ENCODE assay signal across 1 cellular context in the genomic region with DNA sequence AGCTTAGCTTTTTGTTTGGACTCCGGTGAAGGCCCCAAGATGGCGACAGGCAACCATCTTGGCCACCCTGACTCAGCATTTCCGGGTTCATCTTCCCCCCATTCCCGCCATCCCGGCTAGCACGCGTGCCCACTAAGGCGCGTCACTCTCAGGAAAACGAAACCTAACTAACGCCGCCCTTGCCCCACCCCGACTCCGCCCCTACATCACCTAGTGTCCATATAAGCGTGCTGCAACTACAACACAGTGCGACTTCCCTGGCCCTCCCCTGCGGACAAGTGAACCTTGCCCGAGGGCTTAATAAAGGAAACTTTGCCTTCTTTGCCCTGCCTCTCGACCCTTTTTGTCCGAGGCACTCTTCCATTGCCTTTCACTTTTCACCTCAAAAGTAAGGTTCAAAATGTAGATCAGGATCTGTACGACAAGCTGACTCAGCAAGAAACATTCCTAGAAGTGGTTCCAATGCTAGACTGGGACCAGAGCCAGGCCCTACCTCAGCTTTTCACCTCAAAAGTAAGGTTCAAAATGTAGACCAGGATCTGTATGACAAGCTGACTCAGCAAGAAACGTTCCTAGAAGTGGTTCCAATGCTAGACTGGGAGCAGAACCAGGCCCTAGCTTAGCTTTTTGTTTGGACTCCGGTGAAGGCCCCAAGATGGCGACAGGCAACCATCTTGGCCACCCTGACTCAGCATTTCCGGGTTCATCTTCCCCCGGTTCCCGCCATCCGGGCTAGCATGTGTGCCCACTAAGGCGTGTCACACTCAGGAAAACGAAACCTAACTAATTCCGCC. TPM values are rescaled to one million over a fixed set of nuclear protein-coding genes. Genes with fewer than 3 reads are reported as not detected.
"Had no signal": no experiment of that assay in that cellular context is flagged by ENCODE, and none has a peak within 500 bp of the region (broad histone marks: within the 10 kb centered on the region; RNA-seq: fewer than 3 reads in every experiment).

No MANE protein-coding gene starts in this region.

RNA-seq across cellular contexts. Expression of gene TMEM97, which starts 51.9 kb away (rescaled TPM):
- total RNA-seq: ascending aorta had no signal
